In the genomic region with DNA sequence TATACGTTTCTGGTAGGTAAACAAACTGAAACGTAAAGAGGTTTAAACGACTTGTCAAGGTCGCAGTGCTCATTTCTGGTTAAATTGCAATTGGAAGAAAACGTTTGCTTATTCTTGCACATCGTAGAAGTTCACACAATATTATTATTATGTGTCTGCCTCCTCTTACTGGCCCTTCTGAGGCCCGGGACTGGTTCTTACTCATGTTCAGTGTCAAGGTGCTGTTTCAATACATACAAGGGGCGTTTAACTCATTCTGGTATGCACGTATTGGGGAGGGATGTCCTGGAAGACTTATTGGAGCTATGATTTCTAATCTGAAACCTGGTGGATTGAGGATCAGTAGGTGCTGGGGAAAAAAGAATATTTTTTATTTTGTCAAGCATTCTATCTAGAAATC, we compare ENCODE assay signal across 8 cellular contexts. TPM values are rescaled to one million over a fixed set of nuclear protein-coding genes. Genes with fewer than 3 reads are reported as not detected.
A peak's percentile ranks its signal among the peaks of the same experiment; 100 is the strongest.
DNase-seq lines count a peak whose midpoint lies in the region; ATAC-seq and TF ChIP-seq lines count a peak whose summit lies in the region.

No MANE protein-coding gene starts in this region.

- peak overlapping the region; percentile 83 for H3K4me3 ChIP-seq in CD8-positive, alpha-beta T cell (ENCODE audit: low read depth, low read length)
- peak overlapping the region; percentile 88 for H3K4me3 ChIP-seq in H7 (ENCODE audit: insufficient read depth, low read depth, low read length)
- peak overlapping the region; percentile 89 for H3K4me3 ChIP-seq in skeletal muscle satellite cell (ENCODE audit: low read length)

- no peak for DNase-seq in CD8-positive, alpha-beta T cell
- peak; percentile 9 for DNase-seq in H7
- no peak for DNase-seq in foreskin keratinocyte
- no peak for DNase-seq in mucosa of gallbladder (ENCODE audit: low spot score)
- DNase-seq in effector CD8-positive, alpha-beta T cell (lab: John Stamatoyannopoulos, UW), result no peak
- no peak for DNase-seq in T1000 (lab: John Stamatoyannopoulos, UW)

- H3K4me2 ChIP-seq in skeletal muscle satellite cell (ENCODE audit: low read length), result peak overlapping the region; percentile 92

- peaks cover 19% of the 10 kb centered on the region for H3K27me3 Mint-ChIP-seq in CD8-positive, alpha-beta T cell (ENCODE audit: low read depth)
- H3K27me3 Mint-ChIP-seq in T-helper 1 cell treated with Interleukin-12 subunit alpha and Interleukin-12 subunit beta and Interleukin-4 antibody, amounts not matched to agents 30 μg/mL and 1 μg/mL, for 36 hours (ENCODE audit: low read depth), result peaks cover 18% of the 10 kb centered on the region

- H3K9me3 ChIP-seq in CD8-positive, alpha-beta T cell (ENCODE audit: low read length), result no peaks in the 10 kb centered on the region
- H3K9me3 ChIP-seq in skeletal muscle satellite cell (replicated peaks; ENCODE audit: low read length), result no peaks in the 10 kb centered on the region

- peaks cover 44% of the 10 kb centered on the region for H3K36me3 Mint-ChIP-seq in CD8-positive, alpha-beta T cell
- H3K36me3 Mint-ChIP-seq in T-helper 1 cell treated with Interleukin-12 subunit alpha and Interleukin-12 subunit beta and Interleukin-4 antibody, amounts not matched to agents 30 μg/mL and 1 μg/mL, for 36 hours (ENCODE audit: low read depth), result peaks cover 37% of the 10 kb centered on the region

- H3K4me1 ChIP-seq in CD8-positive, alpha-beta T cell (ENCODE audit: insufficient read depth, low read length), result peaks cover 31% of the 10 kb centered on the region
- H3K4me1 ChIP-seq in foreskin keratinocyte (peaks cover 8% of the 10 kb centered on the region), skeletal muscle satellite cell (ENCODE audit: control insufficient read depth, insufficient read depth, low read length) (peaks cover 12% of the 10 kb centered on the region)

- no peak for TF ChIP-seq CTCF in CD8-positive, alpha-beta T cell (IDR thresholded peaks at IDR 0.05)
- no peak for TF ChIP-seq CTCF in foreskin keratinocyte (conservative IDR thresholded peaks at IDR 0.05)

- H3K27ac Mint-ChIP-seq in CD8-positive, alpha-beta T cell, result peak overlapping the region; percentile 99
- H3K27ac Mint-ChIP-seq in T-helper 1 cell treated with Interleukin-12 subunit alpha and Interleukin-12 subunit beta and Interleukin-4 antibody, amounts not matched to agents 30 μg/mL and 1 μg/mL, for 36 hours, result peak overlapping the region; percentile 99

- intact Hi-C loops in CD8-positive, alpha-beta T cell (cut with DNase I, micrococcal nuclease), result loop anchor here (1.0 to 5.0 kb wide), 10 partner anchors 25 to 403 kb away; partner anchors contain the start of genes CTBS (in 2 of the 2), SSX2IP (in 2 of the 2), GNG5 (in 1 of the 2) and SPATA1 (in 1 of the 2)

- POLR2A ChIA-PET in CD8-positive, alpha-beta T cell (lab: Charles Lee), result interaction anchor here (0.8 to 3.4 kb wide), 7 partner anchors 11 to 336 kb away, joined by 3 to 28 read pairs (median 6); partner anchors contain the start of genes CTBS, GNG5, PRKACB and SPATA1

- CTCF ChIA-PET in CD8-positive, alpha-beta T cell (lab: Charles Lee), result interaction anchor here (0.9 to 4.3 kb wide), 4 partner anchors 10 to 206 kb away, joined by 3 to 18 read pairs (median 4); no protein-coding TSS in a partner anchor

- no peak for ATAC-seq in CD8-positive, alpha-beta T cell
- ATAC-seq in foreskin keratinocyte, result peak; percentile 42

- no peaks in the 10 kb centered on the region for H3K27me3 ChIP-seq in CD8-positive, alpha-beta T cell (ENCODE audit: insufficient read depth, low read length)
- H3K27me3 ChIP-seq in H7 (ENCODE audit: control insufficient read depth, insufficient read depth, low read length) (peaks cover 20% of the 10 kb centered on the region), foreskin keratinocyte (no peaks in the 10 kb centered on the region), skeletal muscle satellite cell (ENCODE audit: control insufficient read depth, insufficient read depth, low read length) (no peaks in the 10 kb centered on the region)

- peak overlapping the region; percentile 99 for H3K4me3 Mint-ChIP-seq in CD8-positive, alpha-beta T cell
- H3K4me3 Mint-ChIP-seq in T-helper 1 cell treated with Interleukin-12 subunit alpha and Interleukin-12 subunit beta and Interleukin-4 antibody, amounts not matched to agents 30 μg/mL and 1 μg/mL, for 36 hours, result peak overlapping the region; percentile 98

- peaks cover 11% of the 10 kb centered on the region for H3K36me3 ChIP-seq in CD8-positive, alpha-beta T cell (ENCODE audit: insufficient read depth, low read length)
- peaks cover 2% of the 10 kb centered on the region for H3K36me3 ChIP-seq in H7 (replicated peaks; ENCODE audit: control insufficient read depth, insufficient read depth, low read length)
- H3K36me3 ChIP-seq in skeletal muscle satellite cell (ENCODE audit: insufficient read depth, low read length), result peaks cover 11% of the 10 kb centered on the region

- H3K9ac ChIP-seq in skeletal muscle satellite cell (ENCODE audit: low read depth, low read length), result peak overlapping the region; percentile 97

- peaks cover 12% of the 10 kb centered on the region for H3K9me3 Mint-ChIP-seq in CD8-positive, alpha-beta T cell
- H3K9me3 Mint-ChIP-seq in T-helper 1 cell treated with Interleukin-12 subunit alpha and Interleukin-12 subunit beta and Interleukin-4 antibody, amounts not matched to agents 30 μg/mL and 1 μg/mL, for 36 hours, result peaks cover 16% of the 10 kb centered on the region

- H3K4me1 Mint-ChIP-seq in CD8-positive, alpha-beta T cell (ENCODE audit: low read depth), result peaks cover 47% of the 10 kb centered on the region
- H3K4me1 Mint-ChIP-seq in T-helper 1 cell treated with Interleukin-12 subunit alpha and Interleukin-12 subunit beta and Interleukin-4 antibody, amounts not matched to agents 30 μg/mL and 1 μg/mL, for 36 hours (ENCODE audit: low read depth), result peaks cover 26% of the 10 kb centered on the region

- peak overlapping the region; percentile 88 for H3K27ac ChIP-seq in CD8-positive, alpha-beta T cell (ENCODE audit: low read depth, low read length)
- H3K27ac ChIP-seq in foreskin keratinocyte, result peak overlapping the region; percentile 75

RNA-seq across cellular contexts. Expression of gene RPF1, which starts 0.9 kb away (rescaled TPM):
- 10 to 100 TPM; 84.2 to 85.3 TPM for total RNA-seq in CD8-positive, alpha-beta T cell
- total RNA-seq in H7 (2014; rRNA removed; shearing (Covaris generic)), result 82.5 and 93.8 TPM in 2 replicates
- 50.9 and 56.1 TPM in 2 replicates for total RNA-seq in foreskin keratinocyte
- polyA plus RNA-seq in foreskin keratinocyte, result 49.2 and 52.3 TPM in 2 replicates
- 40.1 and 48.3 TPM in 2 replicates for total RNA-seq in skeletal muscle satellite cell (2012; rRNA removed)
- 22.4 TPM for total RNA-seq in mucosa of gallbladder

RNA-seq across cellular contexts. Expression of gene SPATA1, which starts 26.2 kb away (rescaled TPM):
- under 1 TPM; 0.52 to 0.94 TPM for total RNA-seq in CD8-positive, alpha-beta T cell
- total RNA-seq in H7 (2014; rRNA removed; shearing (Covaris generic)), result 1.8 and 3.2 TPM in 2 replicates
- total RNA-seq in foreskin keratinocyte, result 0.51 and 0.56 TPM in 2 replicates
- 0.21 and 0.37 TPM in 2 replicates for polyA plus RNA-seq in foreskin keratinocyte
- under 0.01 and 0.22 TPM in 2 replicates for total RNA-seq in skeletal muscle satellite cell (2012; rRNA removed)
- total RNA-seq in mucosa of gallbladder, result 2.2 TPM

RNA-seq across cellular contexts. Expression of gene GNG5, which starts 26.4 kb away (rescaled TPM):
- 10 to 100 TPM; 19.5 TPM for total RNA-seq in CD8-positive, alpha-beta T cell
- 68.5 and 71.2 TPM in 2 replicates for total RNA-seq in H7 (2014; rRNA removed; shearing (Covaris generic))
- total RNA-seq in foreskin keratinocyte, result 112 and 118 TPM in 2 replicates
- 259 and 270 TPM in 2 replicates for polyA plus RNA-seq in foreskin keratinocyte
- total RNA-seq in skeletal muscle satellite cell (2012; rRNA removed), result 33.0 and 37.4 TPM in 2 replicates
- total RNA-seq in mucosa of gallbladder, result 93.2 TPM
